ENCODE assay signal across 8 cellular contexts in genomic region chr3:129560931-129561594, GRCh38. TPM values are rescaled to one million over a fixed set of nuclear protein-coding genes. Genes with fewer than 3 reads are reported as not detected.
DNase-seq lines count a peak whose midpoint lies in the region; ATAC-seq and TF ChIP-seq lines count a peak whose summit lies in the region.

No MANE protein-coding gene starts in this region.

- no peaks in the 10 kb centered on the region for H3K79me2 ChIP-seq in ACC112 (ENCODE audit: control insufficient read depth, insufficient read depth, low read length, unreplicated experiment)

- peak overlapping the region; percentile 56 for H3K27ac ChIP-seq in ACC112 (ENCODE audit: low read depth, low read length)

- TF ChIP-seq CTCF in fibroblast of the aortic adventitia (IDR thresholded peaks at IDR 0.05; ENCODE audit: insufficient read depth, low read length) (no peak), neural crest cell (conservative IDR thresholded peaks at IDR 0.05) (no peak)

- H3K9me3 Mint-ChIP-seq in neural crest cell, result no peaks in the 10 kb centered on the region

- DNase-seq in NCI-H69 (lab: John Stamatoyannopoulos, UW), result peak; percentile 3
- DNase-seq in fibroblast of the aortic adventitia (ENCODE audit: low read depth), result peak; percentile 84
- no peak for DNase-seq in neural crest cell (ENCODE audit: low read depth, low spot score)
- no peak for DNase-seq in stimulated activated CD4-positive, alpha-beta T cell treated with anti-CD3 and anti-CD28 coated beads, Interleukin-15, amount 100 ng/mL, for 24 hours
- DNase-seq in RKO (ENCODE audit: low spot score), result no peak
- DNase-seq in activated T-cell treated with anti-CD3 and anti-CD28 coated beads, Interleukin-2, amount 50 U/mL, for 48 hours, result no peak

- peaks cover 27% of the 10 kb centered on the region for H3K4me1 Mint-ChIP-seq in neural crest cell

- peak overlapping the region; percentile 16 for H2AFZ ChIP-seq in ACC112 (ENCODE audit: low read length, unreplicated experiment)

- H3K27me3 Mint-ChIP-seq in neural crest cell (ENCODE audit: low read depth), result no peaks in the 10 kb centered on the region

- no peaks in the 10 kb centered on the region for H3K27me3 ChIP-seq in ACC112 (ENCODE audit: insufficient read depth, low read length)

- peak overlapping the region; percentile 53 for H3K4me3 ChIP-seq in ACC112 (ENCODE audit: low read depth, low read length)
- H3K4me3 ChIP-seq in fibroblast of the aortic adventitia (ENCODE audit: low read depth, low read length), result peak overlapping the region; percentile 39

- H3K4me3 Mint-ChIP-seq in neural crest cell, result no peak overlapping the region

- H3K36me3 Mint-ChIP-seq in neural crest cell (ENCODE audit: low read depth), result no peaks in the 10 kb centered on the region

- peaks cover 55% of the 10 kb centered on the region for H3K4me1 ChIP-seq in ACC112 (ENCODE audit: control insufficient read depth, insufficient read depth, low read length, unreplicated experiment)

- H3K27ac Mint-ChIP-seq in neural crest cell (ENCODE audit: unreplicated experiment), result peak overlapping the region; percentile 27

- H3K36me3 ChIP-seq in ACC112 (ENCODE audit: insufficient read depth, low read length), result peaks cover 10% of the 10 kb centered on the region; the same call in 1 of the 2 replicates

- no peak for ATAC-seq in GM19324 (IDR thresholded peaks at IDR 0.05; ENCODE audit: low FRiP score, unreplicated experiment)

RNA-seq across cellular contexts. Expression of gene H1-8, which starts 18.1 kb away (rescaled TPM):
- total RNA-seq in fibroblast of the aortic adventitia (ENCODE audit: low replicate concordance), result not detected in 2 replicates
- not detected in 2 replicates for total RNA-seq in neural crest cell

RNA-seq across cellular contexts. Expression of gene RHO, which starts 32.6 kb away (rescaled TPM):
- total RNA-seq in fibroblast of the aortic adventitia (ENCODE audit: low replicate concordance) (not detected in 2 replicates), neural crest cell (not detected in 2 replicates)

RNA-seq across cellular contexts. Expression of gene PLXND1, which starts 45.4 kb away (rescaled TPM):
- total RNA-seq in fibroblast of the aortic adventitia (ENCODE audit: low replicate concordance) (31.4 and 76.3 TPM in 2 replicates), neural crest cell (39.4 and 44.3 TPM in 2 replicates)

Comparison
In these comparisons a context has a peak if more than half of its experiments do, and no peak if none do; other contexts are left out.
1. DNase-seq: peak in NCI-H69 (single experiment) and fibroblast of the aortic adventitia (single experiment); none in neural crest cell (single experiment), stimulated activated CD4-positive, alpha-beta T cell treated with anti-CD3 and anti-CD28 coated beads, Interleukin-15, amount 100 ng/mL, for 24 hours (single experiment), RKO (single experiment) and activated T-cell treated with anti-CD3 and anti-CD28 coated beads, Interleukin-2, amount 50 U/mL, for 48 hours (0 of 2).